In genomic region chr2:26011609-26011989, GRCh38 we compare ENCODE assay signal across 14 cellular contexts. TPM values are rescaled to one million over a fixed set of nuclear protein-coding genes. Genes with fewer than 3 reads are reported as not detected.
DNase-seq lines count a peak whose midpoint lies in the region; ATAC-seq and TF ChIP-seq lines count a peak whose summit lies in the region.
"Had no signal": no experiment of that assay in that cellular context is flagged by ENCODE, and none has a peak within 500 bp of the region (broad histone marks: within the 10 kb centered on the region; RNA-seq: fewer than 3 reads in every experiment).

No MANE protein-coding gene starts in this region.

- H2AK5ac ChIP-seq in mesendoderm (ENCODE audit: low read length): no peak overlapping the region

- H3K4ac ChIP-seq in mesendoderm (ENCODE audit: low read depth, low read length): no peak overlapping the region

- H3K9me3 Mint-ChIP-seq in T-cell: peaks cover 0 to 6% (median 4%) of the 10 kb centered on the region in 3 donors

- no peak overlapping the region for H3K4me3 ChIP-seq in breast epithelium
- H3K4me3 ChIP-seq in mesendoderm (ENCODE audit: low read length): no peak overlapping the region
- H3K4me3 ChIP-seq in suprapubic skin: no peak overlapping the region
- no peak overlapping the region for H3K4me3 ChIP-seq in vagina
- H3K4me3 ChIP-seq in H7 (ENCODE audit: insufficient read depth, low read depth, low read length): no peak overlapping the region
- H3K4me3 ChIP-seq: coronary artery had no signal

- H2BK120ac ChIP-seq in mesendoderm (ENCODE audit: low read depth, low read length): no peak overlapping the region

- H3K18ac ChIP-seq in mesendoderm (ENCODE audit: low read length): no peak overlapping the region

- POLR2A ChIA-PET in HEK293T (lab: Yijun Ruan, JAX) (interaction anchor here (2.0 kb wide), 1 partner anchor 22 kb away, joined by 15 read pairs; the partner anchor contains the start of gene RAB10), T-cell (lab: Charles Lee) (no interaction called here)

- TF ChIP-seq EP300 in suprapubic skin (IDR thresholded peaks at IDR 0.05): no peak

- H3K4me2 ChIP-seq in mesendoderm (ENCODE audit: low read length): no peak overlapping the region

- CTCF ChIA-PET in HEK293T (lab: Yijun Ruan, JAX) (interaction anchor here (0.7 to 1.9 kb wide), 2 partner anchors 12 to 20 kb away, joined by 4 to 8 read pairs; no protein-coding TSS in a partner anchor), T-cell (lab: Charles Lee) (no interaction called here)

- no peak overlapping the region for H3K4me3 Mint-ChIP-seq in T-cell
- H3K4me3 Mint-ChIP-seq: CD8-positive, alpha-beta T cell; T-helper 1 cell treated with Interleukin-12 subunit alpha and Interleukin-12 subunit beta and Interleukin-4 antibody, amounts not matched to agents 30 μg/mL and 1 μg/mL, for 36 hours had no signal

- ATAC-seq in T-cell (replicated peaks in 1 of 4) (no peak), HG02623 (IDR thresholded peaks at IDR 0.05; ENCODE audit: unreplicated experiment) (no peak)
- ATAC-seq: CD8-positive, alpha-beta T cell had no signal

- intact Hi-C loops in breast epithelium (cut with DNase I; ENCODE audit: low total_unique reads): no loop called here
- intact Hi-C loops in vagina (cut with DNase I): no loop called here

- DNase-seq in HEK293T (ENCODE audit: extremely low spot score) (no peak), breast epithelium (ENCODE audit: low spot score in 2 of 2) (no peak), mesendoderm (no peak), suprapubic skin (ENCODE audit: low spot score in 2 of 2) (no peak), T-cell (no peak), vagina (ENCODE audit: extremely low spot score in 2 of 2) (no peak), H7 (no peak)
- DNase-seq: activated T-cell treated with anti-CD3 and anti-CD28 coated beads, Interleukin-2, amount 50 U/mL, for 48 hours; CD8-positive, alpha-beta T cell; midbrain; stimulated activated CD4-positive, alpha-beta T cell treated with anti-CD3 and anti-CD28 coated beads, Interleukin-2, amount 100 ng/mL, for 24 hours had no signal

- TF ChIP-seq CTCF in breast epithelium (IDR thresholded peaks at IDR 0.05) (no peak), suprapubic skin (IDR thresholded peaks at IDR 0.05) (no peak), vagina (IDR thresholded peaks at IDR 0.05) (no peak)

- H3K79me2 ChIP-seq in mesendoderm (ENCODE audit: control insufficient read depth, insufficient read depth, low read length): no peaks in the 10 kb centered on the region

- H3K27me3 ChIP-seq in breast epithelium (no peaks in the 10 kb centered on the region), mesendoderm (ENCODE audit: insufficient read depth, low read length, poor library complexity) (no peaks in the 10 kb centered on the region), suprapubic skin (no peaks in the 10 kb centered on the region), vagina (no peaks in the 10 kb centered on the region), H7 (ENCODE audit: control insufficient read depth, insufficient read depth, low read length) (no peaks in the 10 kb centered on the region)

- peak overlapping the region; percentile 79 to 82 for H3K27ac ChIP-seq in breast epithelium
- H3K27ac ChIP-seq in mesendoderm (ENCODE audit: low read depth, low read length): no peak overlapping the region
- H3K27ac ChIP-seq in suprapubic skin: peak overlapping the region; percentile 82
- H3K27ac ChIP-seq in vagina: no peak overlapping the region
- H3K27ac ChIP-seq: coronary artery had no signal

- TF ChIP-seq POLR2A in breast epithelium (IDR thresholded peaks at IDR 0.05) (no peak), suprapubic skin (IDR thresholded peaks at IDR 0.05) (no peak), vagina (IDR thresholded peaks at IDR 0.05) (no peak)

- H3K27me3 Mint-ChIP-seq in T-cell: no peaks in the 10 kb centered on the region

- no peak overlapping the region for H3K27ac Mint-ChIP-seq in T-cell
- H3K27ac Mint-ChIP-seq: CD8-positive, alpha-beta T cell; T-helper 1 cell treated with Interleukin-12 subunit alpha and Interleukin-12 subunit beta and Interleukin-4 antibody, amounts not matched to agents 30 μg/mL and 1 μg/mL, for 36 hours had no signal

- H3K56ac ChIP-seq in mesendoderm (ENCODE audit: low read length): peak overlapping the region; percentile 1

- H3K79me1 ChIP-seq in mesendoderm (ENCODE audit: low read length): no peaks in the 10 kb centered on the region

- no peaks in the 10 kb centered on the region for H3K9me3 ChIP-seq in breast epithelium
- no peaks in the 10 kb centered on the region for H3K9me3 ChIP-seq in suprapubic skin
- H3K9me3 ChIP-seq in vagina: no peaks in the 10 kb centered on the region

- no peak overlapping the region for H3K23ac ChIP-seq in mesendoderm (ENCODE audit: low read length)

- H3K4me1 ChIP-seq in breast epithelium (peaks cover 0 to 5% of the 10 kb centered on the region in 2 donors), mesendoderm (ENCODE audit: control insufficient read depth, low read depth, low read length) (peaks cover 6% of the 10 kb centered on the region), suprapubic skin (peaks cover 69% of the 10 kb centered on the region), vagina (peaks cover 20% of the 10 kb centered on the region)

- no CpG with 5 or more reads among the region's 6 CpGs for WGBS in mesendoderm (ENCODE audit: extremely low coverage, insufficient coverage, low lambda C conversion rate)
- WGBS in suprapubic skin: 64% methylated on average over 5 of the region's 6 CpGs

- no peaks in the 10 kb centered on the region for H3K4me1 Mint-ChIP-seq in T-cell

- no peak overlapping the region for H4K5ac ChIP-seq in mesendoderm (ENCODE audit: low read length)

- H3K9ac ChIP-seq in mesendoderm (ENCODE audit: low read length): no peak overlapping the region

- no peaks in the 10 kb centered on the region for H3K36me3 Mint-ChIP-seq in T-cell
- H3K36me3 Mint-ChIP-seq: CD8-positive, alpha-beta T cell had no signal

- H2BK5ac ChIP-seq in mesendoderm (ENCODE audit: low read length): no peak overlapping the region

- no peak overlapping the region for H2BK15ac ChIP-seq in mesendoderm (replicated peaks; ENCODE audit: low read depth)

- H3K36me3 ChIP-seq in breast epithelium (no peaks in the 10 kb centered on the region), mesendoderm (ENCODE audit: control insufficient read depth, insufficient read depth, low read length) (no peaks in the 10 kb centered on the region), suprapubic skin (no peaks in the 10 kb centered on the region), vagina (no peaks in the 10 kb centered on the region), H7 (replicated peaks; ENCODE audit: control insufficient read depth, insufficient read depth, low read length) (no peaks in the 10 kb centered on the region)

- no peak overlapping the region for H4K8ac ChIP-seq in mesendoderm (ENCODE audit: low read depth, low read length)

TF ChIP-seq in HEK293T, 16 proteins besides CTCF, POLR2A, EP300 and RAD21:
- TF ChIP-seq SP1 (IDR thresholded peaks at IDR 0.05): no peak
- TF ChIP-seq PKNOX1 (IDR thresholded peaks at IDR 0.05): peak; percentile 33

RNA-seq across cellular contexts. Expression of gene RAB10, which starts 22.3 kb away (rescaled TPM):
- total RNA-seq in breast epithelium: 100 to 1,000 TPM in 2 of 3 donors, 10 to 100 TPM in 1; 82.6 to 101 (median 100) TPM
- 89.5 TPM for polyA plus RNA-seq in mesendoderm (2013, experiment 1 of 2)
- 88.3 TPM for polyA plus RNA-seq in mesendoderm (2013, experiment 2 of 2)
- total RNA-seq in suprapubic skin: 100 to 1,000 TPM; 145 to 171 (median 165) TPM
- total RNA-seq in T-cell: 10 to 100 TPM; 35.0 to 78.7 (median 71.2) TPM
- 135 TPM for total RNA-seq in vagina
- 92.6 and 101 TPM in 2 replicates for total RNA-seq in H7 (2014; rRNA removed; shearing (Covaris generic))

RNA-seq across cellular contexts. Expression of gene KIF3C, which starts 29.3 kb away (rescaled TPM):
- 10 to 100 TPM in 1 of 3 donors, 1 to 10 TPM in 2; 3.4 to 32.8 (median 6.0) TPM for total RNA-seq in breast epithelium
- 25.9 TPM for polyA plus RNA-seq in mesendoderm (2013, experiment 1 of 2)
- polyA plus RNA-seq in mesendoderm (2013, experiment 2 of 2): 26.7 TPM
- total RNA-seq in suprapubic skin: 1 to 10 TPM; 3.2 to 5.8 (median 4.7) TPM
- total RNA-seq in T-cell: 1 to 10 TPM; 3.3 to 8.6 (median 6.9) TPM
- total RNA-seq in vagina: 9.3 TPM
- 24.7 and 27.5 TPM in 2 replicates for total RNA-seq in H7 (2014; rRNA removed; shearing (Covaris generic))

Comparison
In these comparisons a context has a peak if more than half of its experiments do, and no peak if none do; other contexts are left out.
1. H3K27ac ChIP-seq: peak in breast epithelium (2 of 2) and suprapubic skin (single experiment); none in mesendoderm (single experiment) and vagina (single experiment).